ENCODE assay signal across 8 cellular contexts in genomic region chr14:74905595-74906142, GRCh38. TPM values are rescaled to one million over a fixed set of nuclear protein-coding genes. Genes with fewer than 3 reads are reported as not detected.
DNase-seq lines count a peak whose midpoint lies in the region; ATAC-seq and TF ChIP-seq lines count a peak whose summit lies in the region.

No MANE protein-coding gene starts in this region.

- peak overlapping the region; percentile 41 for H3K4me3 Mint-ChIP-seq in neural crest cell

- H3K9ac ChIP-seq in subcutaneous abdominal adipose tissue (ENCODE audit: low read length in 5 of 5) = peak overlapping the region in 1 of 5 donors; percentile 40

- in situ Hi-C loops in GM18951 (cut with MboI; ENCODE audit: low sequenced_read_pairs, unreplicated experiment) = loop anchor here (25.0 kb wide), 1 partner anchor 382 kb away; the partner anchor contains the start of gene FOS

- POLR2A ChIA-PET in AG04450 (lab: Yijun Ruan, JAX) = interaction anchor here (0.6 to 1.6 kb wide), 5 partner anchors 10 to 297 kb away, joined by 3 to 6 read pairs (median 5); no protein-coding TSS in a partner anchor

- H3K36me3 Mint-ChIP-seq in neural crest cell (ENCODE audit: low read depth) = peaks cover 13% of the 10 kb centered on the region

- intact Hi-C loops in esophagus squamous epithelium (cut with DNase I) = no loop called here

- WGBS in esophagus squamous epithelium, 2 donors = 35 to 38% methylated on average over 7 to 10 of the region's 14 CpGs

- peaks cover 24 to 66% (median 26%) of the 10 kb centered on the region in 3 donors for H3K36me3 ChIP-seq in esophagus squamous epithelium
- peaks cover 17 to 41% (median 34%) of the 10 kb centered on the region in 5 donors for H3K36me3 ChIP-seq in subcutaneous abdominal adipose tissue (ENCODE audit: control insufficient read depth in 5 of 5, insufficient read depth in 5 of 5, low read length in 5 of 5)

- H3K4me1 Mint-ChIP-seq in neural crest cell = peaks cover 8% of the 10 kb centered on the region

- TF ChIP-seq CTCF in AG04450 (IDR thresholded peaks at IDR 0.05; ENCODE audit: low read depth, low read length) (peak; percentile 96), esophagus squamous epithelium (IDR thresholded peaks at IDR 0.05) (peak; percentile 86 to 94 (median 92)), neural crest cell (conservative IDR thresholded peaks at IDR 0.05) (peak; percentile 90)

- H3K4me3 ChIP-seq in AG04450 (ENCODE audit: low read depth, low read length) (no peak overlapping the region), esophagus squamous epithelium (no peak overlapping the region), subcutaneous abdominal adipose tissue (ENCODE audit: low read depth in 1 of 5, low read length in 5 of 5) (no peak overlapping the region)

- H3K27me3 ChIP-seq in AG04450 (ENCODE audit: control insufficient read depth, insufficient read depth, low read length) (no peaks in the 10 kb centered on the region), esophagus squamous epithelium (no peaks in the 10 kb centered on the region), subcutaneous abdominal adipose tissue (ENCODE audit: control insufficient read depth in 5 of 5, insufficient read depth in 4 of 5, low read length in 5 of 5) (no peaks in the 10 kb centered on the region)

- H3K9me3 ChIP-seq in AG04450 (ENCODE audit: control insufficient read depth, insufficient read depth, low read length) (no peaks in the 10 kb centered on the region), esophagus squamous epithelium (no peaks in the 10 kb centered on the region), subcutaneous abdominal adipose tissue (ENCODE audit: control insufficient read depth in 5 of 5, low read length in 5 of 5) (no peaks in the 10 kb centered on the region)

- CTCF ChIA-PET in AG04450 (lab: Charles Lee) = interaction anchor here (0.5 to 5.8 kb wide), 36 partner anchors 10 to 296 kb away, joined by 3 to 227 read pairs (median 4); partner anchors contain the start of genes ACYP1, PROX2 and RPS6KL1

- no peaks in the 10 kb centered on the region for H3K9me3 Mint-ChIP-seq in neural crest cell

- no peak overlapping the region for H3K27ac Mint-ChIP-seq in neural crest cell (ENCODE audit: unreplicated experiment)

- ATAC-seq in HG03159 (IDR thresholded peaks at IDR 0.05; ENCODE audit: unreplicated experiment) = no peak

- no peak overlapping the region for H3K27ac ChIP-seq in AG04450 (ENCODE audit: low read depth, low read length)
- peak overlapping the region in 3 of 4 donors; percentile 18 to 44 (median 42) for H3K27ac ChIP-seq in esophagus squamous epithelium
- H3K27ac ChIP-seq in subcutaneous abdominal adipose tissue (ENCODE audit: low read depth, low read length) = peak overlapping the region; percentile 21

- H3K4me1 ChIP-seq in esophagus squamous epithelium = peaks cover 13 to 44% (median 24%) of the 10 kb centered on the region in 3 donors
- H3K4me1 ChIP-seq in subcutaneous abdominal adipose tissue (ENCODE audit: control insufficient read depth in 5 of 5, insufficient read depth in 5 of 5, low read length in 5 of 5) = peaks cover 3 to 31% (median 29%) of the 10 kb centered on the region in 5 donors

- TF ChIP-seq POLR2A in GM18951 (IDR thresholded peaks at IDR 0.05; ENCODE audit: extremely low read depth, insufficient read depth, insufficient read length) (peak; percentile 36), esophagus squamous epithelium (IDR thresholded peaks at IDR 0.05) (no peak)

- H3K27me3 Mint-ChIP-seq in neural crest cell (ENCODE audit: low read depth) = no peaks in the 10 kb centered on the region

- DNase-seq in AG04450 (ENCODE audit: low read depth, low spot score) (no peak), NOMO-1 treated with dmso at 0.1 percent for 144 hours (lab: John Stamatoyannopoulos, UW; ENCODE audit: unreplicated experiment) (peak; percentile 29), esophagus squamous epithelium (lab: John Stamatoyannopoulos, UW) (no peak), neural crest cell (ENCODE audit: low read depth, low spot score) (peak; percentile 86)
- DNase-seq in activated T-cell treated with anti-CD3 and anti-CD28 coated beads, Interleukin-2, amount 50 U/mL, for 1 hour = peak; percentile 85

RNA-seq across cellular contexts. Expression of gene RPS6KL1, which starts 17.4 kb away (rescaled TPM):
- polyA plus RNA-seq in AG04450 (2011; rRNA removed) = 0.37 and 0.64 TPM in 2 replicates
- 0.60 and 1.9 TPM in 2 replicates for polyA minus RNA-seq in AG04450 (2011; rRNA and poly(A)+ RNA removed)
- total RNA-seq in esophagus squamous epithelium = 1 to 10 TPM in 3 of 4 donors, under 1 TPM in 1; 0.83 to 1.7 (median 1.3) TPM
- 13.9 and 14.1 TPM in 2 replicates for total RNA-seq in neural crest cell

RNA-seq across cellular contexts. Expression of gene DLST, which starts 24.0 kb away (rescaled TPM):
- polyA plus RNA-seq in AG04450 (2011; rRNA removed) = 148 and 150 TPM in 2 replicates
- polyA minus RNA-seq in AG04450 (2011; rRNA and poly(A)+ RNA removed) = 92.0 and 108 TPM in 2 replicates
- total RNA-seq in esophagus squamous epithelium (10 to 100 TPM; 54.9 to 87.0 (median 69.0) TPM), neural crest cell (92.9 and 97.4 TPM in 2 replicates)

RNA-seq across cellular contexts. Expression of gene PROX2, which starts 29.7 kb away (rescaled TPM):
- not detected in 2 replicates for polyA plus RNA-seq in AG04450 (2011; rRNA removed)
- not detected in 2 replicates for polyA minus RNA-seq in AG04450 (2011; rRNA and poly(A)+ RNA removed)
- total RNA-seq in esophagus squamous epithelium (not detected), neural crest cell (not detected in 2 replicates)

RNA-seq across cellular contexts. Expression of gene PGF, which starts 49.7 kb away (rescaled TPM):
- polyA plus RNA-seq in AG04450 (2011; rRNA removed) = 0.55 and 0.63 TPM in 2 replicates
- polyA minus RNA-seq in AG04450 (2011; rRNA and poly(A)+ RNA removed) = 0.35 and 0.78 TPM in 2 replicates
- total RNA-seq in esophagus squamous epithelium (10 to 100 TPM in 1 of 4 donors, 1 to 10 TPM in 3; 1.6 to 42.3 (median 6.2) TPM), neural crest cell (2.9 and 3.9 TPM in 2 replicates)

Comparison
In these comparisons a context has a peak if more than half of its experiments do, and no peak if none do; other contexts are left out.
1. DNase-seq: peak in NOMO-1 treated with dmso at 0.1 percent for 144 hours (single experiment), activated T-cell treated with anti-CD3 and anti-CD28 coated beads, Interleukin-2, amount 50 U/mL, for 1 hour (single experiment) and neural crest cell (single experiment); none in AG04450 (single experiment) and esophagus squamous epithelium (single experiment).
2. Peak in every context shown above with its lines, with median percentiles within 50 percentile points of each other: CTCF ChIP-seq.